Comparison of ENCODE assay signal across 1 cellular context in the genomic region with DNA sequence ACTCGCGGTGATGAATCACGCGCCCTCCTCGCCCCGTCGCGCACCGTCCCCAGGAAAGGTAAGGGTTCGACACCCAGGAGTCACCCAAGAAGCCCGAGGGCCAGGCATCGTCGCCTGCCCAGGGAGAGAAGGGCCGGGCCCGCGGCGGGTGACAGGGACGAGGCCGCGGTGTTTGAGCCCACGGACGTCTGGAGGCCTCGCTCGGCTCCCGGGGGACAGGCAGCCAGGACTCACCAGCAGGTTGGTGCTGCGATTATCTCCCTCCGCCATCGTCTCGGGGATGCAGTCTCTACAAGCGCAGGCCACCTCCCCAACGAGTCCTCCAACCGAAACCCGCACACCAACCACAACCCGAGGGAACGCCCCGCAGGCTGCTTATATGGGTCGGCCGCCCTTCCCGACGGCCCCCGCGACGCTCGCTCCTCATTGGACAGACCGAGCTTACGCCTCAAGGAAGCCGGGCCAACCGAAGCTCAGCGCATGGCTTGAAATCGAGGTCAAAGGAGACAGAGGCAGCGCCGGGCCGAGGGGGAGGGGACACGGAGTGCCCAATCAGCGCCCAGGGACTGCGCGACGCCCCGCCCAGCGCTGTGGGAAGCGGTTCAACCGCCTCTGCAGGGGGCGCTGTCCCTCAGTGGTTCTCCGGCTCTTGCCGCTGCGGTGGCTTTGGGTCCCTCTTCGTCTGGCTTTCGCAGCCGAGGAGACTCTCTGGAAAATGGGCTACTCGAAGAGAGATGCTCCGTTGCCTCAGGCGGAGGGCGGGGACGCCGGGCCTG.
A peak's percentile ranks its signal among the peaks of the same experiment; 100 is the strongest.
TF ChIP-seq lines count a peak whose summit lies in the region.

Gene ARL6IP1, minus strand, starts transcription at position 353 of the 776 bp plus-strand sequence. Its CDS starts 83 bp downstream, at position 270.

TF ChIP-seq in HepG2, 621 proteins besides CTCF, POLR2A, EP300 and RAD21 (continued from another document and continues in another):
- TF ChIP-seq ZNF121 (CRISPR knock-in tag; IDR thresholded peaks at IDR 0.05) (no peak; the same call in 1 of the 2 replicates), MATR3 (CRISPR knock-in tag; IDR thresholded peaks at IDR 0.05) (0 out of 2 replicates have a peak, but pooled peaks have one; percentile 57), KDM3A (CRISPR knock-in tag; IDR thresholded peaks at IDR 0.05; ENCODE audit: low read depth) (peak; percentile 99), CBX2 (IDR thresholded peaks at IDR 0.05; ENCODE audit: low read depth, low read length) (peak; percentile 43; the same call in 1 of the 2 replicates), CBX2 (CRISPR knock-in tag; IDR thresholded peaks at IDR 0.05; ENCODE audit: low read depth) (no peak; the same call in 1 of the 2 replicates), MED8 (CRISPR knock-in tag; IDR thresholded peaks at IDR 0.05; ENCODE audit: insufficient replicate concordance) (peak; percentile 91), TAF1 (CRISPR knock-in tag; IDR thresholded peaks at IDR 0.05) (peak; percentile 100), NFYC (CRISPR knock-in tag; IDR thresholded peaks at IDR 0.05) (peak; percentile 99), HHEX (CRISPR knock-in tag; IDR thresholded peaks at IDR 0.05) (no peak; the same call in 1 of the 2 replicates), MEF2D (CRISPR knock-in tag; IDR thresholded peaks at IDR 0.05) (peak; percentile 92; the same call in 1 of the 2 replicates), ZFX (CRISPR knock-in tag; IDR thresholded peaks at IDR 0.05; ENCODE audit: low read depth) (peak; percentile 99), GRHL1 (CRISPR knock-in tag; conservative IDR thresholded peaks at IDR 0.05) (no peak; the same call in none of the 2 replicates), ZNF143 (CRISPR knock-in tag; IDR thresholded peaks at IDR 0.05) (peak; percentile 98), TEAD2 (CRISPR knock-in tag; IDR thresholded peaks at IDR 0.05) (peak; percentile 88), CC2D1A (CRISPR knock-in tag; IDR thresholded peaks at IDR 0.05) (0 out of 2 replicates have a peak, but pooled peaks have one; percentile 97), ZNF326 (CRISPR knock-in tag; IDR thresholded peaks at IDR 0.05; ENCODE audit: borderline replicate concordance) (peak; percentile 81; the same call in 1 of the 2 replicates), FOXM1 (CRISPR knock-in tag; IDR thresholded peaks at IDR 0.05) (peak; percentile 100), TFDP2 (CRISPR knock-in tag; IDR thresholded peaks at IDR 0.05) (peak; percentile 96), FOXK1 (CRISPR knock-in tag; IDR thresholded peaks at IDR 0.05; ENCODE audit: borderline replicate concordance, low read depth) (peak; percentile 94), PCBP1 (IDR thresholded peaks at IDR 0.05; ENCODE audit: borderline replicate concordance, low read depth, low read length) (peak; percentile 82; the same call in 1 of the 2 replicates), ZNF607 (CRISPR knock-in tag; IDR thresholded peaks at IDR 0.05; ENCODE audit: borderline replicate concordance) (peak; percentile 92; the same call in 1 of the 2 replicates), ARNT (IDR thresholded peaks at IDR 0.05) (no peak), MXD3 (CRISPR knock-in tag; IDR thresholded peaks at IDR 0.05) (peak; percentile 95), NFE2 (CRISPR knock-in tag; IDR thresholded peaks at IDR 0.05) (peak; percentile 14; the same call in 1 of the 2 replicates), REXO4 (CRISPR knock-in tag; IDR thresholded peaks at IDR 0.05; ENCODE audit: borderline replicate concordance) (peak; percentile 48; the same call in 1 of the 2 replicates), MED1 (CRISPR knock-in tag; IDR thresholded peaks at IDR 0.05) (peak; percentile 92), ZNF343 (CRISPR knock-in tag; IDR thresholded peaks at IDR 0.05) (peak; percentile 97), ZNF460 (CRISPR knock-in tag; IDR thresholded peaks at IDR 0.05; ENCODE audit: borderline replicate concordance) (peak; percentile 70; the same call in 1 of the 2 replicates), SUZ12 (IDR thresholded peaks at IDR 0.05; ENCODE audit: low read depth, low read length) (peak; percentile 81), NKX3-1 (CRISPR knock-in tag; IDR thresholded peaks at IDR 0.05) (peak; percentile 92), THYN1 (CRISPR knock-in tag; IDR thresholded peaks at IDR 0.05; ENCODE audit: borderline replicate concordance, low read depth) (peak; percentile 98; the same call in 1 of the 2 replicates), ZIK1 (CRISPR knock-in tag; IDR thresholded peaks at IDR 0.05; ENCODE audit: borderline replicate concordance, low read depth) (peak; percentile 99; the same call in 1 of the 2 replicates), SMARCE1 (IDR thresholded peaks at IDR 0.05; ENCODE audit: borderline replicate concordance) (no peak), ZNF530 (CRISPR knock-in tag; IDR thresholded peaks at IDR 0.05; ENCODE audit: low read depth) (peak; percentile 87; the same call in 1 of the 2 replicates), ZNF674 (CRISPR knock-in tag; IDR thresholded peaks at IDR 0.05; ENCODE audit: low read depth) (no peak; the same call in 1 of the 2 replicates), KLF13 (CRISPR knock-in tag; IDR thresholded peaks at IDR 0.05) (peak; percentile 57; the same call in 1 of the 2 replicates), FOXK2 (IDR thresholded peaks at IDR 0.05) (no peak; the same call in 1 of the 2 replicates), MBNL3 (CRISPR knock-in tag; conservative IDR thresholded peaks at IDR 0.05) (no peak), ZNF639 (CRISPR knock-in tag; conservative IDR thresholded peaks at IDR 0.05) (peak; percentile 86), KDM5B (CRISPR knock-in tag; IDR thresholded peaks at IDR 0.05; ENCODE audit: borderline replicate concordance) (peak; percentile 98), GZF1 (CRISPR knock-in tag; IDR thresholded peaks at IDR 0.05) (peak; percentile 87), KLF12 (CRISPR knock-in tag; IDR thresholded peaks at IDR 0.05; ENCODE audit: borderline replicate concordance) (peak; percentile 98), ASH2L (IDR thresholded peaks at IDR 0.05; ENCODE audit: insufficient read length, low read depth, low read length) (peak; percentile 93), ZNF550 (CRISPR knock-in tag; IDR thresholded peaks at IDR 0.05; ENCODE audit: borderline replicate concordance) (peak; percentile 84; the same call in 1 of the 2 replicates), ZNF274 (CRISPR knock-in tag; IDR thresholded peaks at IDR 0.05) (peak; percentile 94)
- TF ChIP-seq, protein P1, sequence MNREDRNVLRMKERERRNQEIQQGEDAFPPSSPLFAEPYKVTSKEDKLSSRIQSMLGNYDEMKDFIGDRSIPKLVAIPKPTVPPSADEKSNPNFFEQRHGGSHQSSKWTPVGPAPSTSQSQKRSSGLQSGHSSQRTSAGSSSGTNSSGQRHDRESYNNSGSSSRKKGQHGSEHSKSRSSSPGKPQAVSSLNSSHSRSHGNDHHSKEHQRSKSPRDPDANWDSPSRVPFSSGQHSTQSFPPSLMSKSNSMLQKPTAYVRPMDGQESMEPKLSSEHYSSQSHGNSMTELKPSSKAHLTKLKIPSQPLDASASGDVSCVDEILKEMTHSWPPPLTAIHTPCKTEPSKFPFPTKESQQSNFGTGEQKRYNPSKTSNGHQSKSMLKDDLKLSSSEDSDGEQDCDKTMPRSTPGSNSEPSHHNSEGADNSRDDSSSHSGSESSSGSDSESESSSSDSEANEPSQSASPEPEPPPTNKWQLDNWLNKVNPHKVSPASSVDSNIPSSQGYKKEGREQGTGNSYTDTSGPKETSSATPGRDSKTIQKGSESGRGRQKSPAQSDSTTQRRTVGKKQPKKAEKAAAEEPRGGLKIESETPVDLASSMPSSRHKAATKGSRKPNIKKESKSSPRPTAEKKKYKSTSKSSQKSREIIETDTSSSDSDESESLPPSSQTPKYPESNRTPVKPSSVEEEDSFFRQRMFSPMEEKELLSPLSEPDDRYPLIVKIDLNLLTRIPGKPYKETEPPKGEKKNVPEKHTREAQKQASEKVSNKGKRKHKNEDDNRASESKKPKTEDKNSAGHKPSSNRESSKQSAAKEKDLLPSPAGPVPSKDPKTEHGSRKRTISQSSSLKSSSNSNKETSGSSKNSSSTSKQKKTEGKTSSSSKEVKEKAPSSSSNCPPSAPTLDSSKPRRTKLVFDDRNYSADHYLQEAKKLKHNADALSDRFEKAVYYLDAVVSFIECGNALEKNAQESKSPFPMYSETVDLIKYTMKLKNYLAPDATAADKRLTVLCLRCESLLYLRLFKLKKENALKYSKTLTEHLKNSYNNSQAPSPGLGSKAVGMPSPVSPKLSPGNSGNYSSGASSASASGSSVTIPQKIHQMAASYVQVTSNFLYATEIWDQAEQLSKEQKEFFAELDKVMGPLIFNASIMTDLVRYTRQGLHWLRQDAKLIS (CRISPR knock-in tag; IDR thresholded peaks at IDR 0.05) = peak; percentile 97
- TF ChIP-seq, protein P2, sequence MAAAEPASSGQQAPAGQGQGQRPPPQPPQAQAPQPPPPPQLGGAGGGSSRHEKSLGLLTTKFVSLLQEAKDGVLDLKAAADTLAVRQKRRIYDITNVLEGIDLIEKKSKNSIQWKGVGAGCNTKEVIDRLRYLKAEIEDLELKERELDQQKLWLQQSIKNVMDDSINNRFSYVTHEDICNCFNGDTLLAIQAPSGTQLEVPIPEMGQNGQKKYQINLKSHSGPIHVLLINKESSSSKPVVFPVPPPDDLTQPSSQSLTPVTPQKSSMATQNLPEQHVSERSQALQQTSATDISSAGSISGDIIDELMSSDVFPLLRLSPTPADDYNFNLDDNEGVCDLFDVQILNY (CRISPR knock-in tag; conservative IDR thresholded peaks at IDR 0.05) = peak; percentile 86
- TF ChIP-seq, protein P3, sequence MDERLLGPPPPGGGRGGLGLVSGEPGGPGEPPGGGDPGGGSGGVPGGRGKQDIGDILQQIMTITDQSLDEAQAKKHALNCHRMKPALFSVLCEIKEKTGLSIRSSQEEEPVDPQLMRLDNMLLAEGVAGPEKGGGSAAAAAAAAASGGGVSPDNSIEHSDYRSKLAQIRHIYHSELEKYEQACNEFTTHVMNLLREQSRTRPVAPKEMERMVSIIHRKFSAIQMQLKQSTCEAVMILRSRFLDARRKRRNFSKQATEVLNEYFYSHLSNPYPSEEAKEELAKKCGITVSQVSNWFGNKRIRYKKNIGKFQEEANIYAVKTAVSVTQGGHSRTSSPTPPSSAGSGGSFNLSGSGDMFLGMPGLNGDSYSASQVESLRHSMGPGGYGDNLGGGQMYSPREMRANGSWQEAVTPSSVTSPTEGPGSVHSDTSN (CRISPR knock-in tag; IDR thresholded peaks at IDR 0.05) = peak; percentile 54; the same call in 1 of the 2 replicates
